10 cellular contexts compared by ENCODE assay signal in the genomic region with DNA sequence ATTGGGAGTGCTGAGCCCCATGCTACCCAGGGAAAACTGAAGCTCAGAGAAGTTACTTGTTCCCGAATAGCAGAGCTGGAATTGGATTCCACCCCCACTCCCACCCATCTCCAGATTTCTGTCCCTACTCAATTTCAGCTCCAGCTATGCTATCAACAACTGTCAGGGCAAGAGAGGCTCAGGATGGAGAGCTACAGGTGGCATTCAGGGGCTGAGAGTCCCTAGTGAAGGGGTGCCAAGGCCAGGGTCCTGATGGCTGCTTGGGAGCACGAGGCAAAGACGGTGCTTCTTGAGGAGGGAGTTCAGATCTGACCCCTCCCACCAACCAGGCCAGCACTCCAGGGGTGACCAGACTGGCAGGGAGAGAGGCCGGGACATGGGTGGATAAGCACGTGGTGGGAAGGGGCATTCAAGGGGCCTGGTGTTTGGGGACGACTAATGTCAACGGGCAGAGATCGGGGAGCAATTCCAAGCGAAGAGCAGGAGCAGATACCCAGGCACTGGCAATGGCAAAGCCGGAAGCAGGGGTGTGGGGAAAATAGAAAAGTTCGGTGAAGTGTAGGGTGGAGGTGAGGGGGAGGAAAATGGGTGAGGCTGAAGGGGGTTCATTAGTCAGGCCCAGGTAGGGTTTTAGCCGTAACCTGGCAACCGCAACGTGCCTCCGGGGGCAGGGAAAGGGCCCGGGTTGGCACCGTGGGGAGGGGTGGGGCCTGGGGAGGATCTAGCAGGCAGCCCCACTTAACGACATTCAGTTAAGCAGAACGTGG. TPM values are rescaled to one million over a fixed set of nuclear protein-coding genes. Genes with fewer than 3 reads are reported as not detected.
DNase-seq lines count a peak whose midpoint lies in the region; ATAC-seq, FAIRE-seq and TF ChIP-seq lines count a peak whose summit lies in the region.
"Had no signal": no experiment of that assay in that cellular context is flagged by ENCODE, and none has a peak within 500 bp of the region (broad histone marks: within the 10 kb centered on the region; RNA-seq: fewer than 3 reads in every experiment).

No MANE protein-coding gene starts in this region.

- ATAC-seq in left ventricle myocardium superior: no peak

- no peak for TF ChIP-seq POLR2A in thyroid gland (IDR thresholded peaks at IDR 0.05)

- H3K36me3 ChIP-seq in cardiac muscle cell (no peaks in the 10 kb centered on the region), kidney (ENCODE audit: control insufficient read depth in 1 of 2, insufficient read depth in 2 of 2, low read length in 2 of 2) (no peaks in the 10 kb centered on the region), thyroid gland (no peaks in the 10 kb centered on the region)

- TF ChIP-seq CTCF in cardiac muscle cell (IDR thresholded peaks at IDR 0.05; ENCODE audit: low read depth, low read length) (no peak), kidney (IDR thresholded peaks at IDR 0.05; ENCODE audit: borderline replicate concordance, extremely low read depth, insufficient read depth) (no peak), thyroid gland (IDR thresholded peaks at IDR 0.05) (no peak)

- no peak for FAIRE-seq in kidney (lab: Jason Lieb, UNC)

- WGBS in thyroid gland, 2 donors: 24 to 39% methylated on average over 15 to 19 of the region's 19 CpGs

- no peaks in the 10 kb centered on the region for H3K27me3 ChIP-seq in cardiac muscle cell
- H3K27me3 ChIP-seq in thyroid gland: no peaks in the 10 kb centered on the region

- intact Hi-C loops in left ventricle myocardium superior (cut with micrococcal nuclease): no loop called here
- intact Hi-C loops in kidney (cut with DNase I): no loop called here
- intact Hi-C loops in thyroid gland (cut with DNase I): no loop called here
- intact Hi-C loops in posterior vena cava (cut with DNase I): no loop called here

- H3K4me1 ChIP-seq in cardiac muscle cell (ENCODE audit: low read depth): peaks cover 40% of the 10 kb centered on the region
- peaks cover 18 to 26% of the 10 kb centered on the region in 2 donors for H3K4me1 ChIP-seq in kidney (ENCODE audit: control insufficient read depth in 1 of 2, insufficient read depth in 1 of 2, low read depth in 1 of 2, low read length in 2 of 2)
- peaks cover 21 to 36% of the 10 kb centered on the region in 2 donors for H3K4me1 ChIP-seq in thyroid gland

- H3K9ac ChIP-seq in kidney (ENCODE audit: low read length in 2 of 2): peak overlapping the region in 1 of 2 donors; percentile 34

- DNase-seq in cardiac muscle cell (ENCODE audit: low read depth in 1 of 2, low spot score in 1 of 2) (no peak), left ventricle myocardium superior (no peak), kidney (peak; percentile 93), thyroid gland (no peak), GM19240 (ENCODE audit: insufficient read length, low spot score) (no peak), posterior vena cava (ENCODE audit: low spot score) (no peak), kidney glomerular epithelial cell (lab: John Stamatoyannopoulos, UW) (no peak)
- DNase-seq in activated T-helper 9 cell treated with anti-CD3 and anti-CD28 coated beads, Interleukin-2, amount 50 U/mL, for 16 hours (ENCODE audit: low read depth): peak; percentile 44

- H3K4me3 ChIP-seq in cardiac muscle cell (no peak overlapping the region), kidney (ENCODE audit: low read length in 2 of 2) (peak overlapping the region in 1 of 2 donors; percentile 59), thyroid gland (replicated peaks in 1 of 3) (peak overlapping the region in 1 of 3 donors; percentile 27)

- H3K9me3 ChIP-seq in cardiac muscle cell (ENCODE audit: low read depth) (no peaks in the 10 kb centered on the region), kidney (ENCODE audit: control insufficient read depth in 1 of 2, low read length in 2 of 2) (no peaks in the 10 kb centered on the region), thyroid gland (no peaks in the 10 kb centered on the region)

- H3K27ac ChIP-seq in cardiac muscle cell (peak overlapping the region; percentile 76), kidney (ENCODE audit: low read depth in 2 of 2, low read length in 2 of 2) (peak overlapping the region; percentile 67 to 81), thyroid gland (peak overlapping the region; percentile 81 to 91 (median 90))

RNA-seq across cellular contexts. Expression of gene RGS14, which starts 4.6 kb away (rescaled TPM):
- total RNA-seq in cardiac muscle cell: 68.1 and 139 TPM in 2 replicates
- 33.6 and 76.5 TPM in 2 replicates for polyA plus RNA-seq in cardiac muscle cell
- total RNA-seq in left ventricle myocardium superior: 2.0 TPM
- total RNA-seq in kidney: 28.4 TPM
- 56.3 TPM for polyA plus RNA-seq in kidney (ENCODE audit: insufficient read depth, low read depth, low replicate concordance)
- 10 to 100 TPM; 22.9 to 42.7 (median 26.7) TPM for total RNA-seq in thyroid gland
- 10 to 100 TPM; 11.3 to 13.4 TPM for total RNA-seq in posterior vena cava

RNA-seq across cellular contexts. Expression of gene LMAN2, which starts 10.8 kb away (rescaled TPM):
- total RNA-seq in cardiac muscle cell (163 and 198 TPM in 2 replicates), left ventricle myocardium superior (61.2 TPM), kidney (137 TPM), thyroid gland (100 to 1,000 TPM; 309 to 465 (median 383) TPM), posterior vena cava (10 to 100 TPM; 72.4 to 95.7 TPM)
- polyA plus RNA-seq in cardiac muscle cell (213 and 261 TPM in 2 replicates), kidney (ENCODE audit: insufficient read depth, low read depth, low replicate concordance) (190 TPM)

RNA-seq across cellular contexts. Expression of gene SLC34A1, which starts 21.9 kb away (rescaled TPM):
- total RNA-seq in cardiac muscle cell: not detected in 2 replicates
- polyA plus RNA-seq in cardiac muscle cell: not detected in 2 replicates
- not detected for total RNA-seq in left ventricle myocardium superior
- 0.91 TPM for total RNA-seq in kidney
- polyA plus RNA-seq in kidney (ENCODE audit: insufficient read depth, low read depth, low replicate concordance): 211 TPM
- not detected for total RNA-seq in thyroid gland
- total RNA-seq in posterior vena cava: not detected
- total RNA-seq: Daoy had no signal

RNA-seq across cellular contexts. Expression of gene PFN3, which starts 38.2 kb away (rescaled TPM):
- total RNA-seq in cardiac muscle cell (not detected in 2 replicates), left ventricle myocardium superior (not detected), kidney (not detected), thyroid gland (not detected), posterior vena cava (not detected)
- polyA plus RNA-seq in cardiac muscle cell (not detected in 2 replicates), kidney (ENCODE audit: insufficient read depth, low read depth, low replicate concordance) (not detected)
- total RNA-seq: Daoy, M059J had no signal

RNA-seq across cellular contexts. Expression of gene F12, which starts 47.1 kb away (rescaled TPM):
- 3.4 and 4.6 TPM in 2 replicates for total RNA-seq in cardiac muscle cell
- polyA plus RNA-seq in cardiac muscle cell: 5.0 and 13.6 TPM in 2 replicates
- total RNA-seq in left ventricle myocardium superior: not detected
- total RNA-seq in kidney: 4.2 TPM
- 3.1 TPM for polyA plus RNA-seq in kidney (ENCODE audit: insufficient read depth, low read depth, low replicate concordance)
- total RNA-seq in thyroid gland: 1 to 10 TPM in 2 of 4 donors, under 1 TPM in 1, not detected in 1; 0.42 to 2.6 (median 1.1) TPM
- total RNA-seq in posterior vena cava: under 1 TPM; 0.38 to 0.93 TPM

Comparison
In these comparisons a context has a peak if more than half of its experiments do, and no peak if none do; other contexts are left out.
1. DNase-seq: peak in activated T-helper 9 cell treated with anti-CD3 and anti-CD28 coated beads, Interleukin-2, amount 50 U/mL, for 16 hours (single experiment) and kidney (single experiment); none in cardiac muscle cell (0 of 2), left ventricle myocardium superior (single experiment), thyroid gland (0 of 2), GM19240 (single experiment), posterior vena cava (single experiment) and kidney glomerular epithelial cell (single experiment).
2. Peak in every context shown above with its lines, with median percentiles within 50 percentile points of each other: H3K27ac ChIP-seq.